In genomic region chr15:95323798-95324197, GRCh38 we compare ENCODE assay signal across 25 cellular contexts.
"Had no signal": no experiment of that assay in that cellular context is flagged by ENCODE, and none has a peak within 500 bp of the region (broad histone marks: within the 10 kb centered on the region; RNA-seq: fewer than 3 reads in every experiment).

No MANE protein-coding gene starts in this region.

- H3K9me3 ChIP-seq: body of pancreas, gastroesophageal sphincter, heart right ventricle, right atrium auricular region, suprapubic skin, upper lobe of left lung had no signal

- H3K4me1 ChIP-seq: body of pancreas had no signal

- H3K4me3 ChIP-seq: body of pancreas, right atrium auricular region, skin epidermis, suprapubic skin, upper lobe of left lung had no signal

- DNase-seq: activated CD4-positive, alpha-beta T cell treated with anti-CD3 and anti-CD28 coated beads for 48 hours; activated CD4-positive, CD25-positive, alpha-beta regulatory T cell; activated CD8-positive, alpha-beta T cell treated with anti-CD3 and anti-CD28 coated beads for 36 hours; activated naive CD4-positive, alpha-beta T cell treated with Interleukin-2 at 50 U/mL for 16 hours; activated naive CD8-positive, alpha-beta T cell treated with anti-CD3 and anti-CD28 coated beads, Interleukin-2, amount 10 ng/mL, durations not matched to agents 7 days and 5 days; activated T-cell treated with anti-CD3 and anti-CD28 coated beads, Interleukin-2, amount 50 U/mL, for 1 hour; amygdala; body of pancreas; caudate nucleus; endodermal cell; erythroblast; heart right ventricle; occipital lobe; stimulated activated CD4-positive, alpha-beta T cell treated with anti-CD3 and anti-CD28 coated beads, Interleukin-4, amount 100 ng/mL, for 1 hour; stimulated activated naive CD8-positive, alpha-beta T cell treated with anti-CD3 and anti-CD28 coated beads, Interleukin-15, amount 100 ng/mL, for 72 hours; T-helper 1 cell; T-helper 9 cell; upper lobe of left lung had no signal

- ATAC-seq: activated CD8-positive, alpha-beta T cell treated with anti-CD3 and anti-CD28 coated beads for 36 hours; activated T-helper 17 cell treated with anti-CD3 and anti-CD28 coated beads, Interleukin-2, amount 50 U/mL, for 72 hours; body of pancreas; gastroesophageal sphincter; heart right ventricle; natural killer cell treated with Interleukin-12 subunit alpha and Interleukin-12 subunit beta and Interleukin-15 and Interleukin-18, amount 100 ng/mL, for 72 hours; SK-N-SH treated with all-trans-retinoic acid at 6 μM for 48 hours; stimulated activated naive CD8-positive, alpha-beta T cell treated with anti-CD3 and anti-CD28 coated beads, Interleukin-15, amount 100 ng/mL, for 72 hours had no signal

- H3K27me3 ChIP-seq: upper lobe of left lung had no signal

- H3K36me3 ChIP-seq: gastroesophageal sphincter, heart right ventricle, right atrium auricular region, suprapubic skin, upper lobe of left lung had no signal

- H3K27ac ChIP-seq: body of pancreas, upper lobe of left lung had no signal
